Comparison of ENCODE assay signal across 23 cellular contexts in the genomic region with DNA sequence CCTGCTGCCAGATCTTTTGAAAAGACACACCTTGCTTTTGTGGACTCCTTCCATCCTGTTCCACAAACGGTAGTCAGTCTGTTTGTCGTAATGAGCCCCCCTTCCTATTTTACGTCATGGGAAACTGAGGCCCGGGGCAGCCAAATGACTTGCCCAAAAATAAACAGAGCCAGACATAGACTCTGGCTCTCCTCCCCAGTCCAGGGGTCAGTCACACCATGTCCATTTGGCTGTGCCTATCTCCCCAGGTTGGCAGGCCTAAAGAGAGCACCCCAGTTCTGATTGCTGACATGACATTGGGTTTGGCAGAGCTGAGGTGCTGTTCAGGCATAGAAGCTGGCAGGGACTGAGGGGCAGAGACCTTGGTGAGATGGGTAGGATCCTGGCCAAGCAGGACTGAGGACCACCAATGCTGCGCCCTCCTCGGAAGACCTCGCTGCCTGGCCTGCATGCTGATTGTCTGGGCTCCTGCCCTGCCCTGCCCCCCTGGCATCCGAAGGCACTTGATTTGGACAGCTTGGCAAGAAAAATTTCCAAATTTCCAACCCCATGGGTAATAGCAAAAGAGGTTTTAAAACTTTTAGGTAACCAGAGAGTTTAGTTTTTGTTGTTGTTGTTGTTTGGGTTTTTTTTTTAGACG.
"Had no signal": no experiment of that assay in that cellular context is flagged by ENCODE, and none has a peak within 500 bp of the region (broad histone marks: within the 10 kb centered on the region; RNA-seq: fewer than 3 reads in every experiment).

No MANE protein-coding gene starts in this region.

- H3K27me3 ChIP-seq: gastrocnemius medialis, upper lobe of right lung had no signal

- H3K27ac Mint-ChIP-seq: activated naive CD8-positive, alpha-beta T cell; activated T-helper 2 cell treated with anti-CD3 and anti-CD28 coated beads, Interferon-gamma antibody, Interleukin-2, Interleukin-4, amounts not matched to agents 10 μg/mL and 5 μg/mL and 100 μg/mL, durations not matched to agents 14 hours and 24 hours and 36 hours; nephron progenitor cell; stimulated activated naive CD8-positive, alpha-beta T cell treated with anti-CD3 and anti-CD28 coated beads, Interleukin-15, Interleukin-2, amounts not matched to agents 100 ng/mL and 50 ng/mL, for 24 hours had no signal

- H3K4me3 Mint-ChIP-seq: activated naive CD8-positive, alpha-beta T cell; central memory CD8-positive, alpha-beta T cell; mesothelial cell of epicardium; naive B cell; nephron progenitor cell; stimulated activated naive CD8-positive, alpha-beta T cell treated with anti-CD3 and anti-CD28 coated beads, Interleukin-15, Interleukin-2, amounts not matched to agents 100 ng/mL and 50 ng/mL, for 24 hours had no signal

- H3K9me3 Mint-ChIP-seq: activated T-helper 2 cell treated with anti-CD3 and anti-CD28 coated beads, Interferon-gamma antibody, Interleukin-2, Interleukin-4, amounts not matched to agents 10 μg/mL and 5 μg/mL and 100 μg/mL, durations not matched to agents 14 hours and 24 hours and 36 hours; central memory CD8-positive, alpha-beta T cell; mesothelial cell of epicardium; nephron progenitor cell; stimulated activated naive CD8-positive, alpha-beta T cell treated with anti-CD3 and anti-CD28 coated beads, Interleukin-15, Interleukin-2, amounts not matched to agents 100 ng/mL and 50 ng/mL, for 24 hours had no signal

- H3K36me3 Mint-ChIP-seq: activated naive CD8-positive, alpha-beta T cell; mesothelial cell of epicardium; naive B cell had no signal

- H3K4me1 Mint-ChIP-seq: central memory CD8-positive, alpha-beta T cell; naive B cell had no signal

- DNase-seq: activated CD4-positive, alpha-beta T cell treated with anti-CD3 and anti-CD28 coated beads for 4 hours; activated CD4-positive, alpha-beta T cell treated with anti-CD3 and anti-CD28 coated beads, Interleukin-2, amount 50 U/mL, for 4 hours; activated naive CD4-positive, alpha-beta T cell treated with Interleukin-2 at 50 U/mL for 16 hours; anterior cingulate cortex; effector memory CD4-positive, alpha-beta T cell; erythroblast; gastrocnemius medialis; glutamatergic neuron; hippocampal formation; kidney; left colon; naive B cell; nephron progenitor cell; nucleus accumbens; stimulated activated CD4-positive, alpha-beta T cell treated with anti-CD3 and anti-CD28 coated beads, Interleukin-2, amount 100 ng/mL, for 48 hours; upper lobe of right lung had no signal

- H3K27me3 Mint-ChIP-seq: activated naive CD8-positive, alpha-beta T cell; stimulated activated naive CD8-positive, alpha-beta T cell treated with anti-CD3 and anti-CD28 coated beads, Interleukin-15, Interleukin-2, amounts not matched to agents 100 ng/mL and 50 ng/mL, for 24 hours had no signal

- ATAC-seq: gastrocnemius medialis, left colon, right cardiac atrium, upper lobe of right lung had no signal

- H3K4me1 ChIP-seq: upper lobe of right lung had no signal

- H3K36me3 ChIP-seq: gastrocnemius medialis, upper lobe of right lung had no signal

- H3K27ac ChIP-seq: gastrocnemius medialis, upper lobe of right lung, VCaP had no signal

- H3K9me3 ChIP-seq: gastrocnemius medialis, upper lobe of right lung had no signal

- H3K4me3 ChIP-seq: gastrocnemius medialis, upper lobe of right lung had no signal
